19 cellular contexts compared by ENCODE assay signal in genomic region chr20:62299666-62300236, GRCh38. TPM values are rescaled to one million over a fixed set of nuclear protein-coding genes. Genes with fewer than 3 reads are reported as not detected.
DNase-seq lines count a peak whose midpoint lies in the region; ATAC-seq and TF ChIP-seq lines count a peak whose summit lies in the region.
"Had no signal": no experiment of that assay in that cellular context is flagged by ENCODE, and none has a peak within 500 bp of the region (broad histone marks: within the 10 kb centered on the region; RNA-seq: fewer than 3 reads in every experiment).

No MANE protein-coding gene starts in this region.

- no peak overlapping the region for H3K4me2 ChIP-seq in H9 (ENCODE audit: insufficient read depth, insufficient read length, low read length)

- DNase-seq in H9 (peak; percentile 28), NCI-H526 (lab: John Stamatoyannopoulos, UW) (peak; percentile 62 to 86), memory B cell (ENCODE audit: low spot score in 2 of 2) (no peak), NCI-H226 (no peak), NCI-H2227 (lab: John Stamatoyannopoulos, UW; ENCODE audit: unreplicated experiment) (no peak)
- no peak for DNase-seq in activated CD8-positive, alpha-beta memory T cell treated with anti-CD3 and anti-CD28 coated beads, Interleukin-2, amount 50 U/mL, for 4 hours
- DNase-seq: ACHN; BE2C; C1 segment of cervical spinal cord; CD4-positive, CD25-positive, alpha-beta regulatory T cell; COR-L47; DMS 273 treated with DMSO at 0.1 percent for 48 hours; DMS53; DND-41; IMR-90 had no signal

- no peak overlapping the region for H4K5ac ChIP-seq in H9 (ENCODE audit: insufficient read length, low read depth, low read length)

- H2BK20ac ChIP-seq in H9 (ENCODE audit: low read depth, low read length, poor library complexity, severe bottlenecking) = no peak overlapping the region

- no CpG with 5 or more reads among the region's 12 CpGs for WGBS in H9 (ENCODE audit: extremely low coverage, insufficient read length, low lambda C conversion rate)

- no peaks in the 10 kb centered on the region; the same call in 1 of the 2 replicates for H3K4me1 ChIP-seq in H9 (ENCODE audit: insufficient read depth, low read length)
- H3K4me1 ChIP-seq: BE2C had no signal

- H4K8ac ChIP-seq in H9 (replicated peaks; ENCODE audit: insufficient read length, low read depth, low read length) = no peak overlapping the region

- no peak overlapping the region for H2BK12ac ChIP-seq in H9 (ENCODE audit: insufficient read length, low read depth, low read length)

- no peaks in the 10 kb centered on the region for H3K9me3 Mint-ChIP-seq in H9
- H3K9me3 Mint-ChIP-seq in memory B cell = no peaks in the 10 kb centered on the region
- H3K9me3 Mint-ChIP-seq: CD4-positive, CD25-positive, alpha-beta regulatory T cell; CD8-positive, alpha-beta memory T cell had no signal

- no peak overlapping the region for H4K91ac ChIP-seq in H9 (ENCODE audit: insufficient read length, low read depth, low read length)

- H3K23ac ChIP-seq in H9 (ENCODE audit: insufficient read length, low read depth, low read length) = no peak overlapping the region

- no peak for TF ChIP-seq CTCF in H9 (conservative IDR thresholded peaks at IDR 0.05)
- TF ChIP-seq CTCF in VCaP (conservative IDR thresholded peaks at IDR 0.05) = no peak

- H2BK5ac ChIP-seq in H9 (ENCODE audit: insufficient read length, low read length) = no peak overlapping the region

- peaks cover 7% of the 10 kb centered on the region for H3K23me2 ChIP-seq in H9 (ENCODE audit: insufficient read length, low read depth, low read length, poor library complexity, severe bottlenecking)

- no peaks in the 10 kb centered on the region for H3K27me3 ChIP-seq in H9 (ENCODE audit: insufficient read depth, low read length)
- H3K27me3 ChIP-seq: BE2C had no signal

- H3K14ac ChIP-seq in H9 (ENCODE audit: insufficient read depth, low read length) = no peak overlapping the region

- no peak overlapping the region for H3K9ac ChIP-seq in H9 (ENCODE audit: extremely low read depth, insufficient read length, low read length)

- H3K36me3 Mint-ChIP-seq in H9 (ENCODE audit: insufficient read depth in 1 of 3, low read depth in 3 of 3) (peaks cover 9 to 25% (median 25%) of the 10 kb centered on the region in 3 experiments), memory B cell (no peaks in the 10 kb centered on the region)

- H3K18ac ChIP-seq in H9 (ENCODE audit: insufficient read length, low read depth, low read length) = no peak overlapping the region

- no peak overlapping the region for H3T11ph ChIP-seq in H9 (ENCODE audit: low read length)

- no peak overlapping the region for H3K4ac ChIP-seq in H9 (ENCODE audit: low read depth, low read length)

- H2AK5ac ChIP-seq in H9 (ENCODE audit: insufficient read length, low read length) = no peak overlapping the region

- H3K9me3 ChIP-seq in H9 (ENCODE audit: control insufficient read depth, low read depth, low read length) = no peaks in the 10 kb centered on the region
- H3K9me3 ChIP-seq: BE2C, HAP-1 had no signal

- no peaks in the 10 kb centered on the region for H3K27me3 Mint-ChIP-seq in H9 (ENCODE audit: low read depth)
- no peaks in the 10 kb centered on the region for H3K27me3 Mint-ChIP-seq in memory B cell
- H3K27me3 Mint-ChIP-seq: CD4-positive, CD25-positive, alpha-beta regulatory T cell; CD8-positive, alpha-beta memory T cell had no signal

- no peak for ATAC-seq in memory B cell (ENCODE audit: low read depth)

- no peak overlapping the region for H2AFZ ChIP-seq in H9 (ENCODE audit: low read length)

- H2BK120ac ChIP-seq in H9 (ENCODE audit: low read depth, low read length, poor library complexity, severe bottlenecking) = no peak overlapping the region

- H3K56ac ChIP-seq in H9 (ENCODE audit: insufficient read length, low read depth, low read length) = no peak overlapping the region

- H2BK15ac ChIP-seq in H9 (ENCODE audit: low read depth, low read length) = no peak overlapping the region

- H3K27ac ChIP-seq in H9 (ENCODE audit: insufficient read length, low read depth, low read length) (no peak overlapping the region), VCaP (peak overlapping the region; percentile 98; the same call in 1 of the 2 replicates)
- H3K27ac ChIP-seq: HL-60 had no signal

- H3K27ac Mint-ChIP-seq in H9 (peak overlapping the region in 1 of 3 experiments; percentile 75; a peak in 2 of 7 replicates), memory B cell (no peak overlapping the region)

- H3K79me2 ChIP-seq in H9 (ENCODE audit: insufficient read depth, low read length) = peaks cover 16% of the 10 kb centered on the region; the same call in 1 of the 2 replicates

- H3K4me1 Mint-ChIP-seq in H9 = peaks cover 7 to 15% of the 10 kb centered on the region in 2 experiments
- peaks cover 10% of the 10 kb centered on the region for H3K4me1 Mint-ChIP-seq in memory B cell

- no peaks in the 10 kb centered on the region for H4K20me1 ChIP-seq in H9 (ENCODE audit: control insufficient read depth, insufficient read depth, insufficient read length)

- no peaks in the 10 kb centered on the region for H3K79me1 ChIP-seq in H9 (ENCODE audit: insufficient read depth, low read depth, low read length, poor library complexity, severe bottlenecking)

- H3K4me3 Mint-ChIP-seq in H9 (no peak overlapping the region), memory B cell (peak overlapping the region; percentile 27)
- H3K4me3 Mint-ChIP-seq: CD4-positive, CD25-positive, alpha-beta regulatory T cell had no signal

RNA-seq across cellular contexts. Expression of gene ADRM1, which starts 3.0 kb away (rescaled TPM):
- 153 and 154 TPM in 2 replicates for total RNA-seq in H9 (2021)

Comparison
In these comparisons a context has a peak if more than half of its experiments do, and no peak if none do; other contexts are left out.
1. DNase-seq: peak in H9 (single experiment) and NCI-H526 (2 of 2); none in memory B cell (0 of 2), NCI-H226 (single experiment), NCI-H2227 (single experiment) and activated CD8-positive, alpha-beta memory T cell treated with anti-CD3 and anti-CD28 coated beads, Interleukin-2, amount 50 U/mL, for 4 hours (single experiment).